Comparison of ENCODE assay signal across 8 cellular contexts in the genomic region with DNA sequence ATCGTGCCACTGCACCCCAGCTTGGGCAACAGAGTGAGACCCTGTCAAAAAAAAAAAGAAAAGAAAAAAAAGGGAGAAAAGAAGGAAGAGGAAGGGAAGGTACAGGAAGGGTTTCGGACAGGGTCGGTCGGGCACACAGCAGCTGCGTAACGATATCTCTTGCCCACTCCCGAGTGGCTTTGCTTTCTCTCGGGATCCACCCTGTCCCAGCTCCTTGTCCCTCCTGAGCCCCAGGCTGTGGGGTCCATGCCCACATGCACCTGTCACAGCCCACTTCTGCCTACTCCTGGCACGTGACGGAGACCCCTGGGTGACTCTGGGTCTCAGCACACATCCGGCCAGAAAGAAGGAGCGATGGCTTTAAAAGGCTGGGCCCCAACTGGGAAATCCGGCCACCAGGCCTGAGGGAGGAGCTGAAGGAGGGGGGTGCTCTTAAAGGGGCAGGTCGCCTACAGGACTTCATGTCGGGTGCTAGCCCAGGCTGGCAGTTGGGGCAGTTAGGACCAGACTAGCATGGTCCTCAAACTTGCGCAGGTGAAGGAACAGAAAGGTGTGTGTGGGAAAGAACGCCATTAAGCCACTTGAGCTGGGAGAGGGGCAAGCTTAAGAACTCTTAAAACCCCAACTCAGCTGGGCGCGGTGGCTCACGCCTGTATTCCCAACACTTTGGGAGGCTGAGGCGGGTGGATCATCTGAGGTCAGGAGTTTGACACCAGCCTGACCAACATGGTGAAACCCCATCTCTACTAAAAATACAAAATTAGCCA. TPM values are rescaled to one million over a fixed set of nuclear protein-coding genes. Genes with fewer than 3 reads are reported as not detected.
DNase-seq lines count a peak whose midpoint lies in the region; ATAC-seq and TF ChIP-seq lines count a peak whose summit lies in the region.

A gene with protein sequence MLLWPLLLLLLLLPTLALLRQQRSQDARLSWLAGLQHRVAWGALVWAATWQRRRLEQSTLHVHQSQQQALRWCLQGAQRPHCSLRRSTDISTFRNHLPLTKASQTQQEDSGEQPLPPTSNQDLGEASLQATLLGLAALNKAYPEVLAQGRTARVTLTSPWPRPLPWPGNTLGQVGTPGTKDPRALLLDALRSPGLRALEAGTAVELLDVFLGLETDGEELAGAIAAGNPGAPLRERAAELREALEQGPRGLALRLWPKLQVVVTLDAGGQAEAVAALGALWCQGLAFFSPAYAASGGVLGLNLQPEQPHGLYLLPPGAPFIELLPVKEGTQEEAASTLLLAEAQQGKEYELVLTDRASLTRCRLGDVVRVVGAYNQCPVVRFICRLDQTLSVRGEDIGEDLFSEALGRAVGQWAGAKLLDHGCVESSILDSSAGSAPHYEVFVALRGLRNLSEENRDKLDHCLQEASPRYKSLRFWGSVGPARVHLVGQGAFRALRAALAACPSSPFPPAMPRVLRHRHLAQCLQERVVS (minus strand): TSS at position 362 of the 767 bp plus-strand sequence. CDS start 913 bp downstream, outside the sequence.

- H3K4me3 ChIP-seq in urinary bladder (ENCODE audit: low read depth, low read length), result peak within 1 kb of the TSS; percentile 63

- H3K4me1 ChIP-seq in urinary bladder (ENCODE audit: insufficient read depth), result peaks cover 2% of the 10 kb centered on the region

- H3K27ac Mint-ChIP-seq in T-cell, result peak within 1 kb of the TSS; percentile 91 to 92

- WGBS in urinary bladder, result 26% methylated on average over 21 of the region's 21 CpGs

- H3K36me3 Mint-ChIP-seq in T-cell, result peaks cover 4% of the 10 kb centered on the region

- CTCF ChIA-PET in HEK293T (lab: Yijun Ruan, JAX) (interaction anchor here (1.2 kb wide), 1 partner anchor 28 kb away, joined by 6 read pairs; no protein-coding TSS in a partner anchor), T-cell (lab: Charles Lee) (interaction anchor here in 1 of 2 donors (0.7 to 1.6 kb wide), 6 partner anchors 11 to 502 kb away, joined by 3 to 5 read pairs (median 3); a partner anchor contains a TSS)

- H3K27ac ChIP-seq in urinary bladder (ENCODE audit: low read depth), result peak within 1 kb of the TSS; percentile 63

- H3K27me3 Mint-ChIP-seq in T-cell, result no peaks in the 10 kb centered on the region

- H3K4me3 Mint-ChIP-seq in T-cell, result peak within 1 kb of the TSS; percentile 94 to 95 (median 94)

- ATAC-seq in T-cell (replicated peaks in 1 of 4) (peak; percentile 90 to 98 (median 94)), left ventricle myocardium superior (peak; percentile 96)

- H3K9me3 Mint-ChIP-seq in T-cell, result no peaks in the 10 kb centered on the region

- intact Hi-C loops in left ventricle myocardium superior (cut with micrococcal nuclease), result no loop called here

- peak; percentile 30 for DNase-seq in GM04503 (ENCODE audit: low read depth)
- peak; percentile 87 for DNase-seq in HEK293T (ENCODE audit: extremely low spot score)
- peak; percentile 53 for DNase-seq in NCI-H1105 treated with DMSO at 0.1 percent for 48 hours (lab: John Stamatoyannopoulos, UW)
- peak; percentile 57 to 81 (median 68) for DNase-seq in T-cell
- peak; percentile 74 for DNase-seq in amniotic epithelial cell (ENCODE audit: low read depth)
- DNase-seq in left ventricle myocardium superior, result peak; percentile 85
- peak; percentile 40 for DNase-seq in pulmonary artery endothelial cell (ENCODE audit: low read depth, low spot score)

- no peaks in the 10 kb centered on the region for H3K36me3 ChIP-seq in urinary bladder (ENCODE audit: insufficient read depth)

- POLR2A ChIA-PET in HEK293T (lab: Yijun Ruan, JAX), result interaction anchor here (0.6 to 1.7 kb wide), 11 partner anchors 10 to 174 kb away, joined by 3 to 9 read pairs (median 4); a partner anchor contains a TSS
- POLR2A ChIA-PET in T-cell (lab: Charles Lee), result interaction anchor here (0.6 to 0.7 kb wide), 4 partner anchors 42 to 241 kb away, joined by 3 to 4 read pairs (median 4); no protein-coding TSS in a partner anchor

- peaks cover 26 to 31% (median 31%) of the 10 kb centered on the region in 3 donors for H3K4me1 Mint-ChIP-seq in T-cell

TF ChIP-seq in HEK293T, 16 proteins besides CTCF, POLR2A, EP300 and RAD21:
- peak; percentile 94 for TF ChIP-seq FOXM1 (IDR thresholded peaks at IDR 0.05; ENCODE audit: borderline replicate concordance)
- TF ChIP-seq L3MBTL2 (conservative IDR thresholded peaks at IDR 0.05), result peak; percentile 59; the same call in 1 of the 2 replicates
- TF ChIP-seq FOXK2 (IDR thresholded peaks at IDR 0.05), result no peak
- no peak for TF ChIP-seq BHLHE40 (IDR thresholded peaks at IDR 0.05; ENCODE audit: borderline replicate concordance)
- no peak for TF ChIP-seq LEF1 (IDR thresholded peaks at IDR 0.05; ENCODE audit: borderline replicate concordance)
- TF ChIP-seq, protein P1, sequence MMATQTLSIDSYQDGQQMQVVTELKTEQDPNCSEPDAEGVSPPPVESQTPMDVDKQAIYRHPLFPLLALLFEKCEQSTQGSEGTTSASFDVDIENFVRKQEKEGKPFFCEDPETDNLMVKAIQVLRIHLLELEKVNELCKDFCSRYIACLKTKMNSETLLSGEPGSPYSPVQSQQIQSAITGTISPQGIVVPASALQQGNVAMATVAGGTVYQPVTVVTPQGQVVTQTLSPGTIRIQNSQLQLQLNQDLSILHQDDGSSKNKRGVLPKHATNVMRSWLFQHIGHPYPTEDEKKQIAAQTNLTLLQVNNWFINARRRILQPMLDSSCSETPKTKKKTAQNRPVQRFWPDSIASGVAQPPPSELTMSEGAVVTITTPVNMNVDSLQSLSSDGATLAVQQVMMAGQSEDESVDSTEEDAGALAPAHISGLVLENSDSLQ (IDR thresholded peaks at IDR 0.05), result no peak
- no peak for TF ChIP-seq SP1 (IDR thresholded peaks at IDR 0.05)
- no peak for TF ChIP-seq SUZ12 (IDR thresholded peaks at IDR 0.05)
- TF ChIP-seq FOXA1 (IDR thresholded peaks at IDR 0.05), result no peak
- TF ChIP-seq ELF4 (IDR thresholded peaks at IDR 0.05), result no peak
- TF ChIP-seq TARDBP (IDR thresholded peaks at IDR 0.05), result no peak
TF ChIP-seq in HEK293T: peak in this region for 2.

RNA-seq across cellular contexts. Expression of the gene that starts here (rescaled TPM):
- total RNA-seq in T-cell, result 10 to 100 TPM; 15.8 to 26.2 (median 22.5) TPM
- 7.0 TPM for total RNA-seq in left ventricle myocardium superior
- 14.3 and 16.2 TPM in 2 replicates for total RNA-seq in pulmonary artery endothelial cell
- 6.7 TPM for total RNA-seq in urinary bladder
- polyA plus RNA-seq in urinary bladder, result 32.0 TPM

Comparison
In these comparisons a context has a peak if more than half of its experiments do, and no peak if none do; other contexts are left out.
1. Peak in every context shown above with its lines: DNase-seq, ATAC-seq, H3K4me3 ChIP-seq and H3K27ac ChIP-seq.
2. DNase-seq: peak in every context shown above with its lines; median percentile 87 in HEK293T; 85 in left ventricle myocardium superior; 74 in amniotic epithelial cell; 68 in T-cell; 53 in NCI-H1105 treated with DMSO at 0.1 percent for 48 hours; 40 in pulmonary artery endothelial cell; 30 in GM04503.